In the genomic region with DNA sequence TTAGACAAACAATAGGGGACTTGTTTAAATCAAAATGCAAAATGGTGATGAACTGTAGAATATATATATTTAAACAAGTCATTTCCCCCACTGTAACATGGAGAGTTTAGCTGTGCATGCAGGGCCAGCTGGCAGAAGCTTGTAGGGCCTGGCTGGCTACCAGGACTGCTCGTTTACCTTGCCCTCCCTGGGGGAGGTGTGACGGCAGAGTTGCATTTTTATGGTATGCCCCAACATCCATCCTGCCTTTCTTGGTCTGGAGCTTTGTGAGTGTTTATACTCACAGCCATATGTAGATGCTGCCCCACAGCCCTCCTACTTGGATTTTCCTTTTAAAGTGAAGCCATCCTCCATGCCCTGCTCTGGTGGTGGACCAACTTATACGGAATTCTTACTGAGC, we compare ENCODE assay signal across 2 cellular contexts.
TF ChIP-seq lines count a peak whose summit lies in the region.

No MANE protein-coding gene starts in this region.

TF ChIP-seq in SK-N-SH treated with all-trans-retinoic acid at 6 μM for 48 hours, 23 proteins besides CTCF, POLR2A, EP300 and RAD21 (continued from another document):
- TF ChIP-seq, protein P1, sequence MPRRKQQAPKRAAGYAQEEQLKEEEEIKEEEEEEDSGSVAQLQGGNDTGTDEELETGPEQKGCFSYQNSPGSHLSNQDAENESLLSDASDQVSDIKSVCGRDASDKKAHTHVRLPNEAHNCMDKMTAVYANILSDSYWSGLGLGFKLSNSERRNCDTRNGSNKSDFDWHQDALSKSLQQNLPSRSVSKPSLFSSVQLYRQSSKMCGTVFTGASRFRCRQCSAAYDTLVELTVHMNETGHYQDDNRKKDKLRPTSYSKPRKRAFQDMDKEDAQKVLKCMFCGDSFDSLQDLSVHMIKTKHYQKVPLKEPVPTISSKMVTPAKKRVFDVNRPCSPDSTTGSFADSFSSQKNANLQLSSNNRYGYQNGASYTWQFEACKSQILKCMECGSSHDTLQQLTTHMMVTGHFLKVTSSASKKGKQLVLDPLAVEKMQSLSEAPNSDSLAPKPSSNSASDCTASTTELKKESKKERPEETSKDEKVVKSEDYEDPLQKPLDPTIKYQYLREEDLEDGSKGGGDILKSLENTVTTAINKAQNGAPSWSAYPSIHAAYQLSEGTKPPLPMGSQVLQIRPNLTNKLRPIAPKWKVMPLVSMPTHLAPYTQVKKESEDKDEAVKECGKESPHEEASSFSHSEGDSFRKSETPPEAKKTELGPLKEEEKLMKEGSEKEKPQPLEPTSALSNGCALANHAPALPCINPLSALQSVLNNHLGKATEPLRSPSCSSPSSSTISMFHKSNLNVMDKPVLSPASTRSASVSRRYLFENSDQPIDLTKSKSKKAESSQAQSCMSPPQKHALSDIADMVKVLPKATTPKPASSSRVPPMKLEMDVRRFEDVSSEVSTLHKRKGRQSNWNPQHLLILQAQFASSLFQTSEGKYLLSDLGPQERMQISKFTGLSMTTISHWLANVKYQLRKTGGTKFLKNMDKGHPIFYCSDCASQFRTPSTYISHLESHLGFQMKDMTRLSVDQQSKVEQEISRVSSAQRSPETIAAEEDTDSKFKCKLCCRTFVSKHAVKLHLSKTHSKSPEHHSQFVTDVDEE (CRISPR knock-in tag; IDR thresholded peaks at IDR 0.05), result no peak
- TF ChIP-seq PPARA (CRISPR knock-in tag; IDR thresholded peaks at IDR 0.05; ENCODE audit: borderline replicate concordance) (no peak), ZNF70 (CRISPR knock-in tag; IDR thresholded peaks at IDR 0.05) (no peak), CREB5 (CRISPR knock-in tag; IDR thresholded peaks at IDR 0.05; ENCODE audit: low read depth) (no peak)

TF ChIP-seq in SK-N-SH, 30 proteins besides CTCF, POLR2A, EP300 and RAD21 (continued from another document):
- no peak for TF ChIP-seq USF1 (IDR thresholded peaks at IDR 0.05; ENCODE audit: borderline replicate concordance, low read depth)
